22 cellular contexts compared by ENCODE assay signal in genomic region chr9:76697554-76697953, GRCh38.
"Had no signal": no experiment of that assay in that cellular context is flagged by ENCODE, and none has a peak within 500 bp of the region (broad histone marks: within the 10 kb centered on the region; RNA-seq: fewer than 3 reads in every experiment).

No MANE protein-coding gene starts in this region.

- ATAC-seq: activated T-cell treated with anti-CD3 and anti-CD28 coated beads, Interleukin-2, amount 50 U/mL, for 72 hours; left colon; right cardiac atrium had no signal

- H2AFZ ChIP-seq: parathyroid adenoma had no signal

- DNase-seq: activated B cell treated with CpG ODN at 0.5 μM for 24 hours; activated CD4-positive, alpha-beta memory T cell treated with anti-CD3 and anti-CD28 coated beads for 36 hours; activated CD4-positive, alpha-beta T cell treated with anti-CD3 and anti-CD28 coated beads for 4 hours; activated effector memory CD4-positive, alpha-beta T cell treated with Interleukin-2 at 50 U/mL for 16 hours; activated naive CD4-positive, alpha-beta T cell treated with anti-CD3 and anti-CD28 coated beads for 36 hours; activated T-cell treated with anti-CD3 and anti-CD28 coated beads, Interleukin-2, amount 50 U/mL, for 72 hours; amygdala; left colon; nephron progenitor cell; nucleus accumbens; right cardiac atrium; stimulated activated CD4-positive, alpha-beta T cell treated with anti-CD3 and anti-CD28 coated beads, Interleukin-1b, Interleukin-23, amount 100 ng/mL, for 48 hours; stomach; T-helper 9 cell had no signal

- H3K4me1 ChIP-seq: parathyroid adenoma, suprapubic skin had no signal

- H3K36me3 ChIP-seq: stomach, suprapubic skin, tibial nerve had no signal

- H3K27me3 ChIP-seq: stomach, tibial nerve had no signal

- FAIRE-seq: bronchial epithelial cell, keratinocyte had no signal

- H3K79me2 ChIP-seq: parathyroid adenoma had no signal

- H3K27ac ChIP-seq: coronary artery, epithelial cell of prostate, parathyroid adenoma, skin epidermis, stomach, suprapubic skin, tibial nerve had no signal

- H3K9ac ChIP-seq: parathyroid adenoma had no signal

- H3K9me3 ChIP-seq: stomach, suprapubic skin, tibial nerve had no signal

- H3K4me3 ChIP-seq: coronary artery, skin epidermis, stomach, suprapubic skin, tibial nerve had no signal
